Comparison of ENCODE assay signal across 26 cellular contexts in genomic region chr9:86993830-86994229, GRCh38.
"Had no signal": no experiment of that assay in that cellular context is flagged by ENCODE, and none has a peak within 500 bp of the region (broad histone marks: within the 10 kb centered on the region; RNA-seq: fewer than 3 reads in every experiment).

No MANE protein-coding gene starts in this region.

- H3K4me1 Mint-ChIP-seq: naive thymus-derived CD4-positive, alpha-beta T cell; natural killer cell; stimulated activated effector memory CD8-positive, alpha-beta T cell treated with anti-CD3 and anti-CD28 coated beads, Interleukin-12 subunit alpha, Interleukin-12 subunit beta, amount 100 ng/mL, for 72 hours; stimulated activated naive B cell treated with anti-CD40 and anti-IgM and Interleukin-4, amounts not matched to agents 10 μg/mL and 1 μg/mL and 100 μg/mL, for 72 hours had no signal

- DNase-seq: naive thymus-derived CD4-positive, alpha-beta T cell; natural killer cell; nucleus accumbens; pancreas; right cardiac atrium; right lobe of liver; sigmoid colon; small intestine; stimulated activated CD4-positive, alpha-beta T cell treated with anti-CD3 and anti-CD28 coated beads, Interleukin-15, amount 100 ng/mL, for 24 hours; stimulated activated CD4-positive, alpha-beta T cell treated with anti-CD3 and anti-CD28 coated beads, Interleukin-2, amount 100 ng/mL, for 24 hours; stimulated activated CD4-positive, alpha-beta T cell treated with anti-CD3 and anti-CD28 coated beads, Interleukin-2, amount 100 ng/mL, for 48 hours; stimulated activated CD4-positive, alpha-beta T cell treated with anti-CD3 and anti-CD28 coated beads, Interleukin-4, amount 100 ng/mL, for 24 hours; stimulated activated naive B cell treated with anti-CD40 and anti-IgM and Interleukin-4, amounts not matched to agents 10 μg/mL and 1 μg/mL and 100 μg/mL, for 72 hours; stimulated activated naive CD4-positive, alpha-beta T cell treated with Interleukin-2 at 50 U/mL for 16 hours; stomach; thyroid gland; trophoblast cell; upper lobe of left lung had no signal

- H3K36me3 ChIP-seq: neutrophil, pancreas, prostate gland, right lobe of liver, sigmoid colon, stomach, thoracic aorta, thyroid gland, tibial nerve, upper lobe of left lung, vagina had no signal

- H3K27ac Mint-ChIP-seq: naive thymus-derived CD4-positive, alpha-beta T cell; natural killer cell; stimulated activated effector memory CD8-positive, alpha-beta T cell treated with anti-CD3 and anti-CD28 coated beads, Interleukin-12 subunit alpha, Interleukin-12 subunit beta, amount 100 ng/mL, for 72 hours; stimulated activated naive B cell treated with anti-CD40 and anti-IgM and Interleukin-4, amounts not matched to agents 10 μg/mL and 1 μg/mL and 100 μg/mL, for 72 hours; stimulated activated naive CD8-positive, alpha-beta T cell treated with anti-CD3 and anti-CD28 coated beads, Interleukin-15, Interleukin-2, amounts not matched to agents 100 ng/mL and 50 ng/mL, for 24 hours had no signal

- H3K4me3 Mint-ChIP-seq: naive thymus-derived CD4-positive, alpha-beta T cell; natural killer cell; neural crest cell; stimulated activated effector memory CD8-positive, alpha-beta T cell treated with anti-CD3 and anti-CD28 coated beads, Interleukin-12 subunit alpha, Interleukin-12 subunit beta, amount 100 ng/mL, for 72 hours; stimulated activated naive B cell treated with anti-CD40 and anti-IgM and Interleukin-4, amounts not matched to agents 10 μg/mL and 1 μg/mL and 100 μg/mL, for 72 hours; stimulated activated naive CD8-positive, alpha-beta T cell treated with anti-CD3 and anti-CD28 coated beads, Interleukin-15, Interleukin-2, amounts not matched to agents 100 ng/mL and 50 ng/mL, for 24 hours had no signal

- H3K4me3 ChIP-seq: pancreas, prostate gland, right lobe of liver, sigmoid colon, stomach, thoracic aorta, thyroid gland, tibial nerve, upper lobe of left lung, vagina had no signal

- H3K27ac ChIP-seq: neutrophil, pancreas, prostate gland, right lobe of liver, sigmoid colon, stomach, thoracic aorta, thyroid gland, tibial nerve, upper lobe of left lung, vagina had no signal

- H3K36me3 Mint-ChIP-seq: naive thymus-derived CD4-positive, alpha-beta T cell; natural killer cell; stimulated activated effector memory CD8-positive, alpha-beta T cell treated with anti-CD3 and anti-CD28 coated beads, Interleukin-12 subunit alpha, Interleukin-12 subunit beta, amount 100 ng/mL, for 72 hours; stimulated activated naive B cell treated with anti-CD40 and anti-IgM and Interleukin-4, amounts not matched to agents 10 μg/mL and 1 μg/mL and 100 μg/mL, for 72 hours had no signal

- H3K9me3 Mint-ChIP-seq: natural killer cell; neural crest cell; stimulated activated effector memory CD8-positive, alpha-beta T cell treated with anti-CD3 and anti-CD28 coated beads, Interleukin-12 subunit alpha, Interleukin-12 subunit beta, amount 100 ng/mL, for 72 hours; stimulated activated naive B cell treated with anti-CD40 and anti-IgM and Interleukin-4, amounts not matched to agents 10 μg/mL and 1 μg/mL and 100 μg/mL, for 72 hours; stimulated activated naive CD8-positive, alpha-beta T cell treated with anti-CD3 and anti-CD28 coated beads, Interleukin-15, Interleukin-2, amounts not matched to agents 100 ng/mL and 50 ng/mL, for 24 hours had no signal

- H3K4me1 ChIP-seq: prostate gland, right lobe of liver, sigmoid colon, stomach, thyroid gland, tibial nerve, upper lobe of left lung, vagina had no signal

- H3K9me3 ChIP-seq: neutrophil, pancreas, prostate gland, right lobe of liver, sigmoid colon, stomach, thoracic aorta, thyroid gland, tibial nerve, upper lobe of left lung, vagina had no signal
